In genomic region chr7:157581740-157582139, GRCh38 we compare ENCODE assay signal across 17 cellular contexts.
DNase-seq lines count a peak whose midpoint lies in the region; ATAC-seq and TF ChIP-seq lines count a peak whose summit lies in the region.
"Had no signal": no experiment of that assay in that cellular context is flagged by ENCODE, and none has a peak within 500 bp of the region (broad histone marks: within the 10 kb centered on the region; RNA-seq: fewer than 3 reads in every experiment).

No MANE protein-coding gene starts in this region.

- H3K27ac Mint-ChIP-seq in WTC11 (no peak overlapping the region), chondrocyte (ENCODE audit: unreplicated experiment) (no peak overlapping the region), neural progenitor cell (peak overlapping the region; percentile 94)
- H3K27ac Mint-ChIP-seq: B cell; CD8-positive, alpha-beta T cell; H9; IgD-negative memory B cell had no signal

- H3K27me3 Mint-ChIP-seq in WTC11 (ENCODE audit: low read depth) (peaks cover 79% of the 10 kb centered on the region), chondrocyte (ENCODE audit: low read depth) (peaks cover 35% of the 10 kb centered on the region), neural progenitor cell (ENCODE audit: insufficient read depth, low read depth) (peaks cover 10% of the 10 kb centered on the region)

- POLR2A ChIA-PET in WTC11 (lab: Charles Lee): no interaction called here

- peaks cover 8% of the 10 kb centered on the region for H3K4me1 Mint-ChIP-seq in WTC11
- no peaks in the 10 kb centered on the region for H3K4me1 Mint-ChIP-seq in chondrocyte (ENCODE audit: low read depth)
- peaks cover 31% of the 10 kb centered on the region for H3K4me1 Mint-ChIP-seq in neural progenitor cell

- WGBS in spleen, 5 donors: 67 to 86% (median 83%) methylated on average over 15 of the region's 15 CpGs

- no peak overlapping the region for H3K4me3 Mint-ChIP-seq in WTC11
- no peak overlapping the region for H3K4me3 Mint-ChIP-seq in chondrocyte (ENCODE audit: unreplicated experiment)
- H3K4me3 Mint-ChIP-seq in neural progenitor cell: peak overlapping the region; percentile 25
- H3K4me3 Mint-ChIP-seq: B cell; CD8-positive, alpha-beta T cell; H9; IgD-negative memory B cell had no signal

- H3F3A ChIP-seq in neural progenitor cell (ENCODE audit: low read depth): no peaks in the 10 kb centered on the region

- H3K9me3 Mint-ChIP-seq in WTC11 (peaks cover 15% of the 10 kb centered on the region), chondrocyte (ENCODE audit: low read depth) (no peaks in the 10 kb centered on the region), neural progenitor cell (no peaks in the 10 kb centered on the region)
- H3K9me3 Mint-ChIP-seq: CD8-positive, alpha-beta T cell; H9 had no signal

- H3K4me3 ChIP-seq in neural progenitor cell (no peak overlapping the region), spleen (no peak overlapping the region), coronary artery (no peak overlapping the region)
- H3K4me3 ChIP-seq: BLaER1 treated with 17β-estradiol and CSF1 and Interleukin-3, amounts not matched to agents 10 nM and 100 nM had no signal

- no peak overlapping the region for H2AFZ ChIP-seq in neural progenitor cell (replicated peaks)

- CTCF ChIA-PET in WTC11 (lab: Charles Lee): no interaction called here

- no peak for TF ChIP-seq POLR2A in spleen (IDR thresholded peaks at IDR 0.05)

- H3K27ac ChIP-seq in neural progenitor cell: no peak overlapping the region
- H3K27ac ChIP-seq in spleen: no peak overlapping the region
- H3K27ac ChIP-seq in coronary artery: no peak overlapping the region
- H3K27ac ChIP-seq: BLaER1 treated with 17β-estradiol and CSF1 and Interleukin-3, amounts not matched to agents 10 nM and 100 nM had no signal

- peaks cover 84% of the 10 kb centered on the region for H3K27me3 ChIP-seq in neural progenitor cell
- H3K27me3 ChIP-seq in spleen (replicated peaks in 1 of 7): peaks cover 0 to 33% (median 0%) of the 10 kb centered on the region in 7 donors

- H3K9ac ChIP-seq in neural progenitor cell: no peak overlapping the region
- H3K9ac ChIP-seq: BLaER1 treated with 17β-estradiol and CSF1 and Interleukin-3, amounts not matched to agents 10 nM and 100 nM had no signal

- TF ChIP-seq CTCF in WTC11 (IDR thresholded peaks at IDR 0.05) (no peak), chondrocyte (IDR thresholded peaks at IDR 0.05) (no peak), neural progenitor cell (IDR thresholded peaks at IDR 0.05) (no peak), spleen (IDR thresholded peaks at IDR 0.05 in 8 of 11, conservative IDR thresholded peaks at IDR 0.05 in 3 of 11) (no peak), coronary artery (IDR thresholded peaks at IDR 0.05) (no peak)

- H3K9me3 ChIP-seq in neural progenitor cell (ENCODE audit: low read depth): no peaks in the 10 kb centered on the region
- H3K9me3 ChIP-seq in spleen: peaks cover 0 to 14% (median 3%) of the 10 kb centered on the region in 8 donors
- H3K9me3 ChIP-seq: BLaER1 treated with 17β-estradiol and CSF1 and Interleukin-3, amounts not matched to agents 10 nM and 100 nM had no signal

- H3K36me3 ChIP-seq in neural progenitor cell (no peaks in the 10 kb centered on the region), spleen (no peaks in the 10 kb centered on the region)
- H3K36me3 ChIP-seq: BLaER1 treated with 17β-estradiol and CSF1 and Interleukin-3, amounts not matched to agents 10 nM and 100 nM had no signal

- ATAC-seq in WTC11 (no peak), HG03095 (IDR thresholded peaks at IDR 0.05; ENCODE audit: unreplicated experiment) (no peak)
- ATAC-seq: CD8-positive, alpha-beta T cell; HepG2 had no signal

- no peak overlapping the region for H3K4me2 ChIP-seq in neural progenitor cell

- H3K36me3 Mint-ChIP-seq in WTC11 (no peaks in the 10 kb centered on the region; the same call in 1 of the 2 replicates), chondrocyte (ENCODE audit: low read depth) (no peaks in the 10 kb centered on the region), neural progenitor cell (peaks cover 37% of the 10 kb centered on the region)
- H3K36me3 Mint-ChIP-seq: CD8-positive, alpha-beta T cell had no signal

- intact Hi-C loops in spleen (cut with DNase I; ENCODE audit: low total_unique reads): no loop called here

- DNase-seq in WTC11 (ENCODE audit: low spot score) (peak; percentile 5), chondrocyte (ENCODE audit: low spot score) (peak; percentile 65), neural progenitor cell (ENCODE audit: low spot score) (no peak), spleen (peak; percentile 70), coronary artery (ENCODE audit: low spot score) (no peak), NCI-H2227 treated with DMSO at 0.1 percent for 48 hours (lab: John Stamatoyannopoulos, UW) (no peak)
- DNase-seq: Calu3; CD8-positive, alpha-beta T cell; DMS79 treated with DMSO at 0.1 percent for 48 hours; GF-D8; GOT3; H9 had no signal

- H3K4me1 ChIP-seq in neural progenitor cell (peaks cover 12% of the 10 kb centered on the region), spleen (peaks cover 0 to 4% (median 0%) of the 10 kb centered on the region in 6 donors)

- H4K20me1 ChIP-seq in neural progenitor cell (ENCODE audit: low read depth): no peaks in the 10 kb centered on the region
- H4K20me1 ChIP-seq: BLaER1 treated with 17β-estradiol and CSF1 and Interleukin-3, amounts not matched to agents 10 nM and 100 nM had no signal

- no peaks in the 10 kb centered on the region for H3K79me2 ChIP-seq in neural progenitor cell (ENCODE audit: low read depth)

TF ChIP-seq in WTC11, 78 proteins besides CTCF, POLR2A, EP300 and RAD21:
- TF ChIP-seq ZNF671 (CRISPR knock-in tag; IDR thresholded peaks at IDR 0.05) (no peak), EMX1 (CRISPR knock-in tag; IDR thresholded peaks at IDR 0.05) (no peak), CBFB (CRISPR knock-in tag; IDR thresholded peaks at IDR 0.05; ENCODE audit: low read depth) (no peak), ERG (CRISPR knock-in tag; IDR thresholded peaks at IDR 0.05) (no peak), CREB1 (CRISPR knock-in tag; IDR thresholded peaks at IDR 0.05) (no peak), ZNF121 (CRISPR knock-in tag; IDR thresholded peaks at IDR 0.05) (no peak), MXD4 (CRISPR knock-in tag; IDR thresholded peaks at IDR 0.05; ENCODE audit: borderline replicate concordance) (no peak), ZNF263 (CRISPR knock-in tag; IDR thresholded peaks at IDR 0.05; ENCODE audit: low read depth) (no peak), KAT7 (CRISPR knock-in tag; IDR thresholded peaks at IDR 0.05; ENCODE audit: borderline replicate concordance) (no peak), NR2C2 (CRISPR knock-in tag; IDR thresholded peaks at IDR 0.05) (no peak), JUN (CRISPR knock-in tag; IDR thresholded peaks at IDR 0.05) (no peak), FOXP4 (CRISPR knock-in tag; IDR thresholded peaks at IDR 0.05) (no peak), SOX15 (CRISPR knock-in tag; IDR thresholded peaks at IDR 0.05) (no peak), GRHL2 (CRISPR knock-in tag; IDR thresholded peaks at IDR 0.05; ENCODE audit: insufficient replicate concordance, severe bottlenecking) (no peak), ZBTB21 (CRISPR knock-in tag; IDR thresholded peaks at IDR 0.05; ENCODE audit: borderline replicate concordance) (no peak), ETV6 (CRISPR knock-in tag; IDR thresholded peaks at IDR 0.05) (no peak), ATF2 (CRISPR knock-in tag; IDR thresholded peaks at IDR 0.05; ENCODE audit: borderline replicate concordance, low read depth) (no peak)

Comparison
In these comparisons a context has a peak if more than half of its experiments do, and no peak if none do; other contexts are left out.
1. DNase-seq: peak in WTC11 (single experiment), chondrocyte (single experiment) and spleen (single experiment); none in neural progenitor cell (single experiment), coronary artery (single experiment) and NCI-H2227 treated with DMSO at 0.1 percent for 48 hours (single experiment).